In genomic region chr1:8004803-8005573, GRCh38 we compare ENCODE assay signal across 9 cellular contexts. TPM values are rescaled to one million over a fixed set of nuclear protein-coding genes. Genes with fewer than 3 reads are reported as not detected.
DNase-seq lines count a peak whose midpoint lies in the region; ATAC-seq and TF ChIP-seq lines count a peak whose summit lies in the region.
"Had no signal": no experiment of that assay in that cellular context is flagged by ENCODE, and none has a peak within 500 bp of the region (broad histone marks: within the 10 kb centered on the region; RNA-seq: fewer than 3 reads in every experiment).

No MANE protein-coding gene starts in this region.

- 9% methylated on average over 12 of the region's 17 CpGs for WGBS in mammary epithelial cell (ENCODE audit: low coverage, missing lambda C conversion rate)
- 29 to 50% methylated on average over 17 of the region's 17 CpGs for WGBS in lung, 2 donors

- no peak overlapping the region for H3K4me3 Mint-ChIP-seq in activated T-cell treated with anti-CD3 and anti-CD28 coated beads, Interleukin-2, amount 50 U/mL, for 4 hours
- H3K4me3 Mint-ChIP-seq: memory B cell had no signal

- H2AFZ ChIP-seq in mammary epithelial cell (ENCODE audit: low read depth, low read length) = no peak overlapping the region

- ATAC-seq in lung (ENCODE audit: insufficient read depth, low FRiP score) = peak; percentile 86
- no peak for ATAC-seq in activated T-cell treated with anti-CD3 and anti-CD28 coated beads, Interleukin-2, amount 50 U/mL, for 4 hours
- ATAC-seq in HG03378 (IDR thresholded peaks at IDR 0.05; ENCODE audit: unreplicated experiment) = no peak

- peak in 1 of 2 donors; percentile 18 for TF ChIP-seq POLR2A in uterus (IDR thresholded peaks at IDR 0.05)

- CTCF ChIA-PET in mammary epithelial cell (lab: Charles Lee; ENCODE audit: low non-redundant PET) = no interaction called here

- H3K27me3 Mint-ChIP-seq in activated T-cell treated with anti-CD3 and anti-CD28 coated beads, Interleukin-2, amount 50 U/mL, for 4 hours (ENCODE audit: low read depth) = no peaks in the 10 kb centered on the region
- H3K27me3 Mint-ChIP-seq: memory B cell had no signal

- BruUV-seq in mammary epithelial cell (replicated peaks; lab: Mats Ljungman, UMichigan) = no TSS peak

- intact Hi-C loops in mammary epithelial cell (cut with micrococcal nuclease) = loop anchor here (1.0 to 2.0 kb wide), 3 partner anchors 12 to 21 kb away; partner anchors contain the start of gene ERRFI1
- intact Hi-C loops in uterus (cut with DNase I; ENCODE audit: low total_unique reads) = no loop called here

- H3K4me1 Mint-ChIP-seq in activated T-cell treated with anti-CD3 and anti-CD28 coated beads, Interleukin-2, amount 50 U/mL, for 4 hours (ENCODE audit: low read depth) = no peaks in the 10 kb centered on the region
- H3K4me1 Mint-ChIP-seq: memory B cell had no signal

- dilution Hi-C loops in mammary epithelial cell (cut with HindIII; ENCODE audit: low sequenced_read_pairs) = loop anchor here (25.0 kb wide), 1 partner anchor 93 kb away; no protein-coding TSS in a partner anchor

- peaks cover 39% of the 10 kb centered on the region for H3K4me1 ChIP-seq in mammary epithelial cell (ENCODE audit: insufficient read depth, low read length)
- peaks cover 0 to 15% of the 10 kb centered on the region in 2 donors for H3K4me1 ChIP-seq in lung (ENCODE audit: control insufficient read depth in 2 of 2, insufficient read depth in 2 of 2, low read length in 2 of 2)
- H3K4me1 ChIP-seq in uterus = peaks cover 6% of the 10 kb centered on the region in 2 donors

- peak overlapping the region; percentile 53 for H3K4me2 ChIP-seq in mammary epithelial cell (ENCODE audit: insufficient read depth, low read depth, low read length)

- H3K9ac ChIP-seq in mammary epithelial cell (ENCODE audit: insufficient read depth, low read length) = peak overlapping the region; percentile 49

- H3K27ac ChIP-seq in mammary epithelial cell (ENCODE audit: insufficient read depth, low read depth, low read length) = peak overlapping the region; percentile 91
- peak overlapping the region; percentile 87 to 88 for H3K27ac ChIP-seq in lung (ENCODE audit: low read depth in 1 of 2, low read length in 1 of 2)
- H3K27ac ChIP-seq in uterus = peak overlapping the region; percentile 78 to 79

- H3K9me3 ChIP-seq in mammary epithelial cell (replicated peaks; ENCODE audit: insufficient read depth, low read length) (no peaks in the 10 kb centered on the region), lung (ENCODE audit: control insufficient read depth in 2 of 2, insufficient read depth in 1 of 2, low read length in 1 of 2) (no peaks in the 10 kb centered on the region), uterus (no peaks in the 10 kb centered on the region)

- H3K36me3 ChIP-seq in mammary epithelial cell (ENCODE audit: insufficient read depth, low read length) = peaks cover 10% of the 10 kb centered on the region
- H3K36me3 ChIP-seq in lung (ENCODE audit: control insufficient read depth in 2 of 2, insufficient read depth in 2 of 2, low read length in 2 of 2) = peaks cover 0 to 1% of the 10 kb centered on the region in 2 donors
- no peaks in the 10 kb centered on the region for H3K36me3 ChIP-seq in uterus

- H4K20me1 ChIP-seq in mammary epithelial cell (ENCODE audit: insufficient read depth, low read length) = no peaks in the 10 kb centered on the region

- H3K4me3 ChIP-seq in mammary epithelial cell (replicated peaks in 1 of 3; ENCODE audit: insufficient read depth in 1 of 3, low read depth in 2 of 3, low read length in 3 of 3) = no peak overlapping the region
- no peak overlapping the region for H3K4me3 ChIP-seq in lung
- no peak overlapping the region for H3K4me3 ChIP-seq in uterus

- in situ Hi-C loops in mammary epithelial cell (cut with MboI; ENCODE audit: low sequenced_read_pairs in 2 of 2) = loop anchor here in 1 of 2 donors (25.0 kb wide), 1 partner anchor 707 kb away; no protein-coding TSS in a partner anchor

- no peak for TF ChIP-seq CTCF in mammary epithelial cell (conservative IDR thresholded peaks at IDR 0.05 in 1 of 2, IDR thresholded peaks at IDR 0.05 in 1 of 2; ENCODE audit: extremely low read depth in 1 of 2, insufficient read depth in 1 of 2, low read depth in 1 of 2, low read length in 2 of 2)
- no peak for TF ChIP-seq CTCF in lung (IDR thresholded peaks at IDR 0.05; ENCODE audit: control extremely low read depth, extremely low read depth)
- no peak for TF ChIP-seq CTCF in uterus (IDR thresholded peaks at IDR 0.05)

- peak; percentile 96 for DNase-seq in EH (ENCODE audit: low read depth)
- DNase-seq in NCI-H2227 (lab: John Stamatoyannopoulos, UW; ENCODE audit: unreplicated experiment) = peak; percentile 76
- peak; percentile 99 for DNase-seq in mammary epithelial cell
- DNase-seq in lung (ENCODE audit: low spot score) = peak; percentile 78
- peak; percentile 92 to 96 for DNase-seq in uterus
- DNase-seq in activated CD4-positive, alpha-beta T cell treated with anti-CD3 and anti-CD28 coated beads, Interleukin-2, amount 50 U/mL, for 4 hours = no peak
- no peak for DNase-seq in activated T-cell treated with anti-CD3 and anti-CD28 coated beads, Interleukin-2, amount 50 U/mL, for 4 hours

- H3K27me3 ChIP-seq in mammary epithelial cell (ENCODE audit: insufficient read depth, low read length) = no peaks in the 10 kb centered on the region
- H3K27me3 ChIP-seq in lung (ENCODE audit: control insufficient read depth, insufficient read depth) = no peaks in the 10 kb centered on the region
- no peaks in the 10 kb centered on the region for H3K27me3 ChIP-seq in uterus

- peaks cover 7% of the 10 kb centered on the region for H3K79me2 ChIP-seq in mammary epithelial cell (ENCODE audit: insufficient read depth, low read length)

- no peaks in the 10 kb centered on the region for H3K9me3 Mint-ChIP-seq in activated T-cell treated with anti-CD3 and anti-CD28 coated beads, Interleukin-2, amount 50 U/mL, for 4 hours
- H3K9me3 Mint-ChIP-seq: memory B cell had no signal

- H3K36me3 Mint-ChIP-seq in activated T-cell treated with anti-CD3 and anti-CD28 coated beads, Interleukin-2, amount 50 U/mL, for 4 hours (ENCODE audit: insufficient read depth) = peaks cover 17% of the 10 kb centered on the region

RNA-seq across cellular contexts. Expression of gene ERRFI1, which starts 21.1 kb away (rescaled TPM):
- 100 to 1,000 TPM in 1 of 2 donors, 10 to 100 TPM in 1; 38.8 to 150 TPM for total RNA-seq in mammary epithelial cell
- 115 TPM for polyA plus RNA-seq in mammary epithelial cell
- 99.8 TPM for polyA minus RNA-seq in mammary epithelial cell
- 10 to 100 TPM; 52.6 to 89.2 TPM for total RNA-seq in lung
- polyA plus RNA-seq in lung = 10 to 100 TPM; 26.5 to 70.3 TPM
- 10 to 100 TPM; 19.0 to 67.6 (median 39.6) TPM for total RNA-seq in uterus
- total RNA-seq in activated T-cell treated with anti-CD3 and anti-CD28 coated beads, Interleukin-2, amount 50 U/mL, for 4 hours = 1 to 10 TPM; 2.9 to 4.6 (median 3.3) TPM

RNA-seq across cellular contexts. Expression of gene PARK7, which starts 43.5 kb away (rescaled TPM):
- total RNA-seq in mammary epithelial cell = 100 to 1,000 TPM; 106 to 264 TPM
- polyA plus RNA-seq in mammary epithelial cell = 361 TPM
- polyA minus RNA-seq in mammary epithelial cell = 166 TPM
- total RNA-seq in lung = 100 to 1,000 TPM; 140 to 247 TPM
- 100 to 1,000 TPM; 287 to 392 TPM for polyA plus RNA-seq in lung
- 100 to 1,000 TPM in 3 of 4 donors, 10 to 100 TPM in 1; 91.7 to 176 (median 166) TPM for total RNA-seq in uterus
- total RNA-seq in activated T-cell treated with anti-CD3 and anti-CD28 coated beads, Interleukin-2, amount 50 U/mL, for 4 hours = 100 to 1,000 TPM; 401 to 466 (median 411) TPM

Comparison
In these comparisons a context has a peak if more than half of its experiments do, and no peak if none do; other contexts are left out.
1. DNase-seq: peak in EH (single experiment), NCI-H2227 (single experiment), mammary epithelial cell (single experiment), lung (single experiment) and uterus (2 of 2); none in activated CD4-positive, alpha-beta T cell treated with anti-CD3 and anti-CD28 coated beads, Interleukin-2, amount 50 U/mL, for 4 hours (0 of 2) and activated T-cell treated with anti-CD3 and anti-CD28 coated beads, Interleukin-2, amount 50 U/mL, for 4 hours (single experiment).
2. Peak in every context shown above with its lines, with median percentiles within 50 percentile points of each other: H3K27ac ChIP-seq.